8 cellular contexts compared by ENCODE assay signal in genomic region chr4:110631582-110632505, GRCh38.
DNase-seq lines count a peak whose midpoint lies in the region; ATAC-seq lines count a peak whose summit lies in the region.

No MANE protein-coding gene starts in this region.

- H3K36me3 Mint-ChIP-seq in central memory CD8-positive, alpha-beta T cell (ENCODE audit: insufficient read depth), result peaks cover 7% of the 10 kb centered on the region

- peak; percentile 96 for ATAC-seq in GM19463 (IDR thresholded peaks at IDR 0.05; ENCODE audit: unreplicated experiment)
- peak; percentile 95 for ATAC-seq in HG03565 (IDR thresholded peaks at IDR 0.05; ENCODE audit: unreplicated experiment)
- ATAC-seq in central memory CD8-positive, alpha-beta T cell (replicated peaks; ENCODE audit: extremely low read depth, poor library complexity, severe bottlenecking), result no peak

- H3K27me3 Mint-ChIP-seq in central memory CD8-positive, alpha-beta T cell, result peaks cover 84% of the 10 kb centered on the region

- H3K4me1 Mint-ChIP-seq in central memory CD8-positive, alpha-beta T cell, result no peaks in the 10 kb centered on the region

- peak overlapping the region; percentile 55 for H3K27ac Mint-ChIP-seq in central memory CD8-positive, alpha-beta T cell (ENCODE audit: low read depth)

- H3K9me3 Mint-ChIP-seq in central memory CD8-positive, alpha-beta T cell, result no peaks in the 10 kb centered on the region

- in situ Hi-C loops in ACHN (cut with HindIII; ENCODE audit: low pct_ligation_motif_present, low pct_unique_long_range_greater_than_20kb, low sequenced_read_pairs), result no loop called here

- H3K4me3 Mint-ChIP-seq in central memory CD8-positive, alpha-beta T cell, result no peak overlapping the region

- DNase-seq in EL, result peak; percentile 91
- peak; percentile 14 for DNase-seq in OCI-M2 (lab: John Stamatoyannopoulos, UW; ENCODE audit: unreplicated experiment)
- no peak for DNase-seq in central memory CD8-positive, alpha-beta T cell (ENCODE audit: low spot score in 2 of 2)
- peak; percentile 66 for DNase-seq in kidney glomerular epithelial cell (lab: John Stamatoyannopoulos, UW)
- peak; percentile 37 to 48 for DNase-seq in stimulated activated CD4-positive, alpha-beta T cell treated with anti-CD3 and anti-CD28 coated beads, Interleukin-2, amount 100 ng/mL, for 48 hours
- no peak for DNase-seq in ACHN

Comparison
In these comparisons a context has a peak if more than half of its experiments do, and no peak if none do; other contexts are left out.
1. DNase-seq: peak in EL (single experiment), OCI-M2 (single experiment), kidney glomerular epithelial cell (single experiment) and stimulated activated CD4-positive, alpha-beta T cell treated with anti-CD3 and anti-CD28 coated beads, Interleukin-2, amount 100 ng/mL, for 48 hours (2 of 2); none in central memory CD8-positive, alpha-beta T cell (0 of 2) and ACHN (single experiment).